Comparison of ENCODE assay signal across 8 cellular contexts in genomic region chr1:9561429-9561828, GRCh38. TPM values are rescaled to one million over a fixed set of nuclear protein-coding genes. Genes with fewer than 3 reads are reported as not detected.
DNase-seq lines count a peak whose midpoint lies in the region; ATAC-seq and TF ChIP-seq lines count a peak whose summit lies in the region.

No MANE protein-coding gene starts in this region.

- H3K9me2 ChIP-seq in PC-3 (replicated peaks; ENCODE audit: low read length) = no peaks in the 10 kb centered on the region

- peaks cover 14% of the 10 kb centered on the region for H3K36me3 ChIP-seq in PC-3 (ENCODE audit: low read depth, low read length)

- intact Hi-C loops in PC-3 (cut with micrococcal nuclease) = no loop called here

- H3K79me2 ChIP-seq in PC-3 (ENCODE audit: low read length) = no peaks in the 10 kb centered on the region; the same call in 1 of the 2 replicates

- POLR2A ChIA-PET in PC-3 (lab: Charles Lee; ENCODE audit: unreplicated experiment) = no interaction called here

- 0 out of 2 replicates have a peak overlapping the region, but pooled peaks have one; percentile 2 for H3K27ac ChIP-seq in PC-3 (ENCODE audit: low read length)
- no peak overlapping the region for H3K27ac ChIP-seq in coronary artery

- H3K27me3 ChIP-seq in PC-3 (ENCODE audit: low read length) = no peaks in the 10 kb centered on the region

- DNase-seq in A172 (ENCODE audit: low spot score) (peak; percentile 52), HT1080 (ENCODE audit: low read depth) (peak; percentile 55), PC-3 (peak; percentile 80), fibroblast of gingiva (ENCODE audit: low read depth) (peak; percentile 91), omental fat pad (ENCODE audit: low spot score) (no peak), coronary artery (ENCODE audit: low spot score) (no peak)
- DNase-seq in activated CD4-positive, alpha-beta T cell treated with anti-CD3 and anti-CD28 coated beads, Interleukin-2, amount 50 U/mL, for 48 hours = no peak

- H3K4me3 ChIP-seq in PC-3 (ENCODE audit: low read length) (no peak overlapping the region), coronary artery (no peak overlapping the region)

- peaks cover 9% of the 10 kb centered on the region for H3K4me1 ChIP-seq in PC-3 (ENCODE audit: insufficient read depth, low read length)

- no peak overlapping the region for H2AFZ ChIP-seq in PC-3 (ENCODE audit: low read length)

- ATAC-seq in PC-3 (peak; percentile 91), omental fat pad (ENCODE audit: low FRiP score) (peak; percentile 75), HG03521 (IDR thresholded peaks at IDR 0.05; ENCODE audit: unreplicated experiment) (no peak)

- H3K9ac ChIP-seq in PC-3 (ENCODE audit: low read length) = no peak overlapping the region

- no peaks in the 10 kb centered on the region for H3K9me3 ChIP-seq in PC-3 (ENCODE audit: low read length)

- H4K20me1 ChIP-seq in PC-3 (ENCODE audit: low read length) = peaks cover 4% of the 10 kb centered on the region; the same call in 1 of the 2 replicates

- TF ChIP-seq CTCF in PC-3 (conservative IDR thresholded peaks at IDR 0.05; ENCODE audit: low read depth, low read length) (no peak), omental fat pad (IDR thresholded peaks at IDR 0.05) (no peak), coronary artery (IDR thresholded peaks at IDR 0.05) (no peak)

- no peak overlapping the region for H3K4me2 ChIP-seq in PC-3 (ENCODE audit: low read length)

- H3F3A ChIP-seq in PC-3 (ENCODE audit: low read length, unreplicated experiment) = no peaks in the 10 kb centered on the region

- no TSS peak for BruUV-seq in PC-3 (replicated peaks; lab: Mats Ljungman, UMichigan)

- CTCF ChIA-PET in PC-3 (lab: Charles Lee) = interaction anchor here (0.5 kb wide), 1 partner anchor 13 kb away, joined by 5 read pairs; no protein-coding TSS in a partner anchor

RNA-seq across cellular contexts. Expression of gene SLC25A33, which starts 22.2 kb away (rescaled TPM):
- total RNA-seq in A172 (2014; rRNA removed; shearing (Covaris generic)) = 8.2 and 12.4 TPM in 2 replicates
- 11.2 and 12.4 TPM in 2 replicates for total RNA-seq in HT1080 (2014; rRNA removed; shearing (Covaris generic))
- polyA plus RNA-seq in HT1080 (2015; cell fraction: cytosol; rRNA removed) = 6.2 and 7.7 TPM in 2 replicates
- 2.0 and 2.4 TPM in 2 replicates for polyA plus RNA-seq in HT1080 (2015; cell fraction: nucleus; rRNA removed)
- total RNA-seq in PC-3 (2014; rRNA removed) (11.8 and 14.5 TPM in 2 replicates), omental fat pad (10 to 100 TPM; 15.6 to 25.8 (median 19.1) TPM)

RNA-seq across cellular contexts. Expression of gene TMEM201, which starts 27.3 kb away (rescaled TPM):
- 5.6 and 8.9 TPM in 2 replicates for total RNA-seq in A172 (2014; rRNA removed; shearing (Covaris generic))
- total RNA-seq in HT1080 (2014; rRNA removed; shearing (Covaris generic)) = 17.9 and 22.3 TPM in 2 replicates
- 18.3 and 21.8 TPM in 2 replicates for polyA plus RNA-seq in HT1080 (2015; cell fraction: cytosol; rRNA removed)
- polyA plus RNA-seq in HT1080 (2015; cell fraction: nucleus; rRNA removed) = 23.5 and 25.4 TPM in 2 replicates
- total RNA-seq in PC-3 (2014; rRNA removed) (13.8 and 18.4 TPM in 2 replicates), omental fat pad (10 to 100 TPM in 1 of 4 donors, 1 to 10 TPM in 3; 4.5 to 13.1 (median 6.8) TPM)

Comparison
In these comparisons a context has a peak if more than half of its experiments do, and no peak if none do; other contexts are left out.
1. DNase-seq: peak in A172 (single experiment), HT1080 (single experiment), PC-3 (single experiment) and fibroblast of gingiva (single experiment); none in omental fat pad (single experiment), coronary artery (single experiment) and activated CD4-positive, alpha-beta T cell treated with anti-CD3 and anti-CD28 coated beads, Interleukin-2, amount 50 U/mL, for 48 hours (0 of 2).